In the genomic region with DNA sequence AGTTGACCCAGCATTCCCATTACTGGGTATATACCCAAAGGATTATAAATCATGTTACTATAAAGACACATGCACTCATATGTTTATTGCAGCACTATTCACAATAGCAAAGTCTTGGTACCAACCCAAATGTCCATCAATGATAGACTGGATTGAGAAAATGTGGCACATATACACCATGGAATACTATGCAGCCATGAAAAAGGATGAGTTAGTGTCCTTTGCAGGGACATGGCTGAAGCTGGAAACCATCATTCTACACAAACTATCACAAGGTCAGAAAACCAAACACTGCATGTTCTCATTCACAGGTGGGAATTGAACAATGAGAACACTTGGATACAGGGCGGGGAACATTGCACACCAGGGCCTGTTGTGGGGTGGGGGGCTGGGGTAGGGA, we compare ENCODE assay signal across 6 cellular contexts. TPM values are rescaled to one million over a fixed set of nuclear protein-coding genes. Genes with fewer than 3 reads are reported as not detected.
"Had no signal": no experiment of that assay in that cellular context is flagged by ENCODE, and none has a peak within 500 bp of the region (broad histone marks: within the 10 kb centered on the region; RNA-seq: fewer than 3 reads in every experiment).

No MANE protein-coding gene starts in this region.

RNA-seq across cellular contexts. Expression of a gene that starts 5.0 kb away (rescaled TPM):
- total RNA-seq: GM23248, GM23338, H4, H7, H9, HFFc6 had no signal
- polyA plus RNA-seq: GM23248, GM23338 had no signal

RNA-seq across cellular contexts. Expression of a gene that starts 21.1 kb away (rescaled TPM):
- total RNA-seq: GM23248, GM23338, H4, H7, H9, HFFc6 had no signal
- polyA plus RNA-seq: GM23248, GM23338 had no signal

RNA-seq across cellular contexts. Expression of a gene that starts 27.3 kb away (rescaled TPM):
- total RNA-seq: GM23248, GM23338, H4, H7, H9, HFFc6 had no signal
- polyA plus RNA-seq: GM23248, GM23338 had no signal

RNA-seq across cellular contexts. Expression of a gene that starts 38.9 kb away (rescaled TPM):
- total RNA-seq: GM23248, GM23338, H4, H7, H9, HFFc6 had no signal
- polyA plus RNA-seq: GM23248, GM23338 had no signal
